ENCODE assay signal across 1 cellular context in genomic region chr3:98732239-98733054, GRCh38.
TF ChIP-seq lines count a peak whose summit lies in the region.

No MANE protein-coding gene starts in this region.

TF ChIP-seq in HepG2, 621 proteins besides CTCF, POLR2A, EP300 and RAD21 (continued from another document and continues in another):
- TF ChIP-seq ZNF142 (CRISPR knock-in tag; IDR thresholded peaks at IDR 0.05) = no peak
- TF ChIP-seq NR2F6 (IDR thresholded peaks at IDR 0.05) = no peak
- TF ChIP-seq NR2F6 (CRISPR knock-in tag; IDR thresholded peaks at IDR 0.05) = 0 out of 2 replicates have a peak, but pooled peaks have one; percentile 20
- TF ChIP-seq ZNF780A (CRISPR knock-in tag; IDR thresholded peaks at IDR 0.05) = no peak
- no peak; the same call in 1 of the 2 replicates for TF ChIP-seq NR0B2 (CRISPR knock-in tag; IDR thresholded peaks at IDR 0.05)
- no peak; the same call in none of the 2 replicates for TF ChIP-seq KDM3A (CRISPR knock-in tag; IDR thresholded peaks at IDR 0.05; ENCODE audit: low read depth)
- TF ChIP-seq ZSCAN20 (CRISPR knock-in tag; IDR thresholded peaks at IDR 0.05; ENCODE audit: borderline replicate concordance) = no peak
- TF ChIP-seq ZNF766 (CRISPR knock-in tag; IDR thresholded peaks at IDR 0.05; ENCODE audit: borderline replicate concordance) = no peak
- TF ChIP-seq, protein P1, sequence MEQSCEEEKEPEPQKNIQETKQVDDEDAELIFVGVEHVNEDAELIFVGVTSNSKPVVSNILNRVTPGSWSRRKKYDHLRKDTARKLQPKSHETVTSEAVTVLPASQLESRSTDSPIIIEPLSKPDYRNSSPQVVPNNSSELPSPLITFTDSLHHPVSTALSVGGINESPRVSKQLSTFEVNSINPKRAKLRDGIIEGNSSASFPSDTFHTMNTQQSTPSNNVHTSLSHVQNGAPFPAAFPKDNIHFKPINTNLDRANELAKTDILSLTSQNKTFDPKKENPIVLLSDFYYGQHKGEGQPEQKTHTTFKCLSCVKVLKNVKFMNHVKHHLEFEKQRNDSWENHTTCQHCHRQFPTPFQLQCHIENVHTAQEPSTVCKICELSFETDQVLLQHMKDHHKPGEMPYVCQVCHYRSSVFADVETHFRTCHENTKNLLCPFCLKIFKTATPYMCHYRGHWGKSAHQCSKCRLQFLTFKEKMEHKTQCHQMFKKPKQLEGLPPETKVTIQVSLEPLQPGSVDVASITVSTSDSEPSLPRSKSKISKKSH (CRISPR knock-in tag; IDR thresholded peaks at IDR 0.05; ENCODE audit: borderline replicate concordance) = no peak; the same call in 1 of the 2 replicates
- no peak for TF ChIP-seq ZNF530 (CRISPR knock-in tag; IDR thresholded peaks at IDR 0.05; ENCODE audit: low read depth)
- TF ChIP-seq ZNF674 (CRISPR knock-in tag; IDR thresholded peaks at IDR 0.05; ENCODE audit: low read depth) = no peak
- peak; percentile 76 for TF ChIP-seq ZFX (CRISPR knock-in tag; IDR thresholded peaks at IDR 0.05; ENCODE audit: low read depth)
- TF ChIP-seq MBD4 (IDR thresholded peaks at IDR 0.05; ENCODE audit: borderline replicate concordance, low read length) = no peak
- peak; percentile 46; the same call in 1 of the 2 replicates for TF ChIP-seq ARNTL (CRISPR knock-in tag; IDR thresholded peaks at IDR 0.05)
- no peak; the same call in 1 of the 2 replicates for TF ChIP-seq ZNF709 (CRISPR knock-in tag; IDR thresholded peaks at IDR 0.05)
- no peak for TF ChIP-seq ZNF567 (CRISPR knock-in tag; IDR thresholded peaks at IDR 0.05; ENCODE audit: borderline replicate concordance)
- TF ChIP-seq NFRKB (IDR thresholded peaks at IDR 0.05) = no peak
- peak; percentile 74; the same call in 1 of the 2 replicates for TF ChIP-seq ZNF446 (CRISPR knock-in tag; IDR thresholded peaks at IDR 0.05)
- no peak for TF ChIP-seq ATF6 (CRISPR knock-in tag; conservative IDR thresholded peaks at IDR 0.05)
- TF ChIP-seq DNMT3B (CRISPR knock-in tag; conservative IDR thresholded peaks at IDR 0.05) = no peak
- TF ChIP-seq, protein P2, sequence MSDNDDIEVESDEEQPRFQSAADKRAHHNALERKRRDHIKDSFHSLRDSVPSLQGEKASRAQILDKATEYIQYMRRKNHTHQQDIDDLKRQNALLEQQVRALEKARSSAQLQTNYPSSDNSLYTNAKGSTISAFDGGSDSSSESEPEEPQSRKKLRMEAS (IDR thresholded peaks at IDR 0.05) = peak; percentile 52
- peak; percentile 55 for TF ChIP-seq RBM39 (IDR thresholded peaks at IDR 0.05; ENCODE audit: low read depth, low read length, poor library complexity, severe bottlenecking)
- TF ChIP-seq ZNF678 (CRISPR knock-in tag; IDR thresholded peaks at IDR 0.05) = no peak
- TF ChIP-seq ZBTB7B (CRISPR knock-in tag; IDR thresholded peaks at IDR 0.05) = no peak; the same call in 1 of the 2 replicates
- TF ChIP-seq, protein P3, sequence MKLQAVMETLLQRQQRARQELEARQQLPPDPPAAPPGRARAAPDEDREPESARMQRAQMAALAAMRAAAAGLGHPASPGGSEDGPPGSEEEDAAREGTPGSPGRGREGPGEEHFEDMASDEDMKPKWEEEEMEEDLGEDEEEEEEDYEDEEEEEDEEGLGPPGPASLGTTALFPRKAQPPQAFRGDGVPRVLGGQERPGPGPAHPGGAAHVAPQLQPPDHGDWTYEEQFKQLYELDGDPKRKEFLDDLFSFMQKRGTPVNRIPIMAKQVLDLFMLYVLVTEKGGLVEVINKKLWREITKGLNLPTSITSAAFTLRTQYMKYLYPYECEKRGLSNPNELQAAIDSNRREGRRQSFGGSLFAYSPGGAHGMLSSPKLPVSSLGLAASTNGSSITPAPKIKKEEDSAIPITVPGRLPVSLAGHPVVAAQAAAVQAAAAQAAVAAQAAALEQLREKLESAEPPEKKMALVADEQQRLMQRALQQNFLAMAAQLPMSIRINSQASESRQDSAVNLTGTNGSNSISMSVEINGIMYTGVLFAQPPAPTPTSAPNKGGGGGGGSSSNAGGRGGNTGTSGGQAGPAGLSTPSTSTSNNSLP (IDR thresholded peaks at IDR 0.05; ENCODE audit: low read depth, low read length) = no peak
- no peak for TF ChIP-seq TBX3 (IDR thresholded peaks at IDR 0.05; ENCODE audit: borderline replicate concordance)
- no peak for TF ChIP-seq DPF2 (CRISPR knock-in tag; IDR thresholded peaks at IDR 0.05; ENCODE audit: borderline replicate concordance, low read depth)
- 0 out of 2 replicates have a peak, but pooled peaks have one; percentile 13 for TF ChIP-seq ZNF337 (CRISPR knock-in tag; IDR thresholded peaks at IDR 0.05; ENCODE audit: borderline replicate concordance, low read depth)
- TF ChIP-seq ZBTB20 (CRISPR knock-in tag; IDR thresholded peaks at IDR 0.05; ENCODE audit: borderline replicate concordance, low read depth) = peak; percentile 7; the same call in 1 of the 2 replicates
- TF ChIP-seq AKAP8 (CRISPR knock-in tag; IDR thresholded peaks at IDR 0.05) = no peak
- no peak for TF ChIP-seq CEBPZ (IDR thresholded peaks at IDR 0.05; ENCODE audit: low read length)
- TF ChIP-seq ZBTB42 (CRISPR knock-in tag; IDR thresholded peaks at IDR 0.05) = no peak
- TF ChIP-seq IKZF4 (CRISPR knock-in tag; IDR thresholded peaks at IDR 0.05; ENCODE audit: borderline replicate concordance, low read depth, not compliant biosample characterization) = no peak
- TF ChIP-seq SNAI1 (CRISPR knock-in tag; IDR thresholded peaks at IDR 0.05; ENCODE audit: borderline replicate concordance) = no peak
- no peak for TF ChIP-seq SMC3 (IDR thresholded peaks at IDR 0.05; ENCODE audit: low read length)
- no peak for TF ChIP-seq KLF11 (CRISPR knock-in tag; IDR thresholded peaks at IDR 0.05)
- no peak; the same call in 1 of the 2 replicates for TF ChIP-seq REL (CRISPR knock-in tag; conservative IDR thresholded peaks at IDR 0.05)
- TF ChIP-seq ZNF605 (CRISPR knock-in tag; IDR thresholded peaks at IDR 0.05) = peak; percentile 29; the same call in 1 of the 2 replicates
- TF ChIP-seq ZNF274 (CRISPR knock-in tag; IDR thresholded peaks at IDR 0.05) = 0 out of 2 replicates have a peak, but pooled peaks have one; percentile 47
- TF ChIP-seq ZHX2 (IDR thresholded peaks at IDR 0.05; ENCODE audit: low read depth) = no peak
- TF ChIP-seq ZHX2 (CRISPR knock-in tag; IDR thresholded peaks at IDR 0.05; ENCODE audit: borderline replicate concordance) = no peak
- peak; percentile 68 for TF ChIP-seq GABPB1 (CRISPR knock-in tag; IDR thresholded peaks at IDR 0.05)
